Comparison of ENCODE assay signal across 1 cellular context in the genomic region with DNA sequence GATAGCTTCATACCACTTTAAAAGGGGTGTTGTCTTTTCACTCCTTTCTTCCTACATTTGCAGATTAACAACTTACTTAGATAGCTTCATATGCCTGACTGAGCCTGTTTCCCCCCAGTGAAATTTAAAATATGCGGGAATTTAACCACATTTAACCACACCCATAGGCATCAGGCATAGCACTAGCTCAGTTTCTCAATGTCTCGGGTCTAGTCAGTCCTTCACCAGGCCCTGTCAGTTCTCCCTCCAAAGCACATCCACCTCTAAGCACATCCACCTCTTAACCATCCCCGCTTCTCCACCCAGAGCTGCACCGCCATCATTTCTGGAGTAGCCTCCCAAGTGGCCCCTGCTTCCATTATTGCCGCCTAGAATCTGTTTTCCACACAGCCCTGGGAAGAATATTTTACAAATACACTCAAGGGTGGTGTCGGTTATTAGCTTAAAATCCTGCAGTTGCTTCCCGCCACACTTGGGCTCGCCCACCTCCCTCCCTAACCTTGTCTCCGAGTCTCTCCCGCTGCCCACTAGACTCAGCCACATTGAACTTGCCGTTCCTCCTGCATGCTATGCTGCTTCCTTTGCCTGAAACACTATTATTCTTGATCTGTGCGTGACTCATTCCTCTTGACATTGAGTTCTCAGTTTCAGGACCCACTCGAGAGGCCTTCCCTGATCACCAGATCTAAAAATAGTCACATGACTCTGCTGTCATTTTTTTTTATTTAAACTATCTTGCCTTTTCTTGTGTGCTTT.
A peak's percentile ranks its signal among the peaks of the same experiment; 100 is the strongest.
TF ChIP-seq lines count a peak whose summit lies in the region.

No MANE protein-coding gene starts in this region.

TF ChIP-seq in A549, 52 proteins besides CTCF, POLR2A, EP300 and RAD21 (continued from another document):
- TF ChIP-seq, protein P1, sequence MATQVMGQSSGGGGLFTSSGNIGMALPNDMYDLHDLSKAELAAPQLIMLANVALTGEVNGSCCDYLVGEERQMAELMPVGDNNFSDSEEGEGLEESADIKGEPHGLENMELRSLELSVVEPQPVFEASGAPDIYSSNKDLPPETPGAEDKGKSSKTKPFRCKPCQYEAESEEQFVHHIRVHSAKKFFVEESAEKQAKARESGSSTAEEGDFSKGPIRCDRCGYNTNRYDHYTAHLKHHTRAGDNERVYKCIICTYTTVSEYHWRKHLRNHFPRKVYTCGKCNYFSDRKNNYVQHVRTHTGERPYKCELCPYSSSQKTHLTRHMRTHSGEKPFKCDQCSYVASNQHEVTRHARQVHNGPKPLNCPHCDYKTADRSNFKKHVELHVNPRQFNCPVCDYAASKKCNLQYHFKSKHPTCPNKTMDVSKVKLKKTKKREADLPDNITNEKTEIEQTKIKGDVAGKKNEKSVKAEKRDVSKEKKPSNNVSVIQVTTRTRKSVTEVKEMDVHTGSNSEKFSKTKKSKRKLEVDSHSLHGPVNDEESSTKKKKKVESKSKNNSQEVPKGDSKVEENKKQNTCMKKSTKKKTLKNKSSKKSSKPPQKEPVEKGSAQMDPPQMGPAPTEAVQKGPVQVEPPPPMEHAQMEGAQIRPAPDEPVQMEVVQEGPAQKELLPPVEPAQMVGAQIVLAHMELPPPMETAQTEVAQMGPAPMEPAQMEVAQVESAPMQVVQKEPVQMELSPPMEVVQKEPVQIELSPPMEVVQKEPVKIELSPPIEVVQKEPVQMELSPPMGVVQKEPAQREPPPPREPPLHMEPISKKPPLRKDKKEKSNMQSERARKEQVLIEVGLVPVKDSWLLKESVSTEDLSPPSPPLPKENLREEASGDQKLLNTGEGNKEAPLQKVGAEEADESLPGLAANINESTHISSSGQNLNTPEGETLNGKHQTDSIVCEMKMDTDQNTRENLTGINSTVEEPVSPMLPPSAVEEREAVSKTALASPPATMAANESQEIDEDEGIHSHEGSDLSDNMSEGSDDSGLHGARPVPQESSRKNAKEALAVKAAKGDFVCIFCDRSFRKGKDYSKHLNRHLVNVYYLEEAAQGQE (IDR thresholded peaks at IDR 0.05): no peak
- TF ChIP-seq, protein P2, sequence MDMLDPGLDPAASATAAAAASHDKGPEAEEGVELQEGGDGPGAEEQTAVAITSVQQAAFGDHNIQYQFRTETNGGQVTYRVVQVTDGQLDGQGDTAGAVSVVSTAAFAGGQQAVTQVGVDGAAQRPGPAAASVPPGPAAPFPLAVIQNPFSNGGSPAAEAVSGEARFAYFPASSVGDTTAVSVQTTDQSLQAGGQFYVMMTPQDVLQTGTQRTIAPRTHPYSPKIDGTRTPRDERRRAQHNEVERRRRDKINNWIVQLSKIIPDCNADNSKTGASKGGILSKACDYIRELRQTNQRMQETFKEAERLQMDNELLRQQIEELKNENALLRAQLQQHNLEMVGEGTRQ (IDR thresholded peaks at IDR 0.05): peak; percentile 56
- no peak for TF ChIP-seq FOSL2 (IDR thresholded peaks at IDR 0.05)
- peak; percentile 47 for TF ChIP-seq FOSL2 (CRISPR knock-in tag; IDR thresholded peaks at IDR 0.05)
- TF ChIP-seq, protein P3, sequence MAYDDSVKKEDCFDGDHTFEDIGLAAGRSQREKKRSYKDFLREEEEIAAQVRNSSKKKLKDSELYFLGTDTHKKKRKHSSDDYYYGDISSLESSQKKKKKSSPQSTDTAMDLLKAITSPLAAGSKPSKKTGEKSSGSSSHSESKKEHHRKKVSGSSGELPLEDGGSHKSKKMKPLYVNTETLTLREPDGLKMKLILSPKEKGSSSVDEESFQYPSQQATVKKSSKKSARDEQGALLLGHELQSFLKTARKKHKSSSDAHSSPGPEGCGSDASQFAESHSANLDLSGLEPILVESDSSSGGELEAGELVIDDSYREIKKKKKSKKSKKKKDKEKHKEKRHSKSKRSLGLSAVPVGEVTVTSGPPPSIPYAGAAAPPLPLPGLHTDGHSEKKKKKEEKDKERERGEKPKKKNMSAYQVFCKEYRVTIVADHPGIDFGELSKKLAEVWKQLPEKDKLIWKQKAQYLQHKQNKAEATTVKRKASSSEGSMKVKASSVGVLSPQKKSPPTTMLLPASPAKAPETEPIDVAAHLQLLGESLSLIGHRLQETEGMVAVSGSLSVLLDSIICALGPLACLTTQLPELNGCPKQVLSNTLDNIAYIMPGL (CRISPR knock-in tag; IDR thresholded peaks at IDR 0.05; ENCODE audit: borderline replicate concordance): no peak
- no peak for TF ChIP-seq GATA3 (IDR thresholded peaks at IDR 0.05; ENCODE audit: borderline replicate concordance)
